ENCODE assay signal across 29 cellular contexts in genomic region chr1:99843760-99844159, GRCh38. TPM values are rescaled to one million over a fixed set of nuclear protein-coding genes. Genes with fewer than 3 reads are reported as not detected.
DNase-seq lines count a peak whose midpoint lies in the region; ATAC-seq, FAIRE-seq and TF ChIP-seq lines count a peak whose summit lies in the region.
"Had no signal": no experiment of that assay in that cellular context is flagged by ENCODE, and none has a peak within 500 bp of the region (broad histone marks: within the 10 kb centered on the region; RNA-seq: fewer than 3 reads in every experiment).

No MANE protein-coding gene starts in this region.

- POLR2A ChIA-PET in WTC11 (lab: Charles Lee): no interaction called here

- FAIRE-seq in GM19239 (lab: Jason Lieb, UNC): no peak
- FAIRE-seq: A549, G401.6 had no signal

- CTCF ChIA-PET in WTC11 (lab: Charles Lee): no interaction called here

- H3K4me1 Mint-ChIP-seq in WTC11: peaks cover 46% of the 10 kb centered on the region
- H3K4me1 Mint-ChIP-seq: stimulated activated effector memory CD8-positive, alpha-beta T cell treated with anti-CD3 and anti-CD28 coated beads, Interleukin-12 subunit alpha, Interleukin-12 subunit beta, amount 100 ng/mL, for 72 hours had no signal

- H3K27me3 Mint-ChIP-seq in WTC11 (ENCODE audit: low read depth): no peaks in the 10 kb centered on the region
- H3K27me3 Mint-ChIP-seq: activated naive CD8-positive, alpha-beta T cell had no signal

- DNase-seq in Ammon's horn (ENCODE audit: low spot score): peak; percentile 43
- no peak for DNase-seq in WTC11 (ENCODE audit: low spot score)
- DNase-seq in left cardiac atrium: no peak
- DNase-seq in sciatic nerve (ENCODE audit: low spot score): no peak
- no peak for DNase-seq in NCI-H1092 (lab: John Stamatoyannopoulos, UW)
- DNase-seq in GM19239 (ENCODE audit: insufficient read length, low spot score): no peak
- no peak for DNase-seq in GM19240 (ENCODE audit: insufficient read length, low spot score)
- DNase-seq: activated CD4-positive, alpha-beta T cell treated with anti-CD3 and anti-CD28 coated beads for 4 hours; activated CD8-positive, alpha-beta memory T cell treated with anti-CD3 and anti-CD28 coated beads for 24 hours; activated effector memory CD4-positive, alpha-beta T cell treated with Interleukin-2 at 50 U/mL for 16 hours; AML-193; CD8-positive, alpha-beta T cell; central memory CD4-positive, alpha-beta T cell; dermis blood vessel endothelial cell; DMS 273 treated with DMSO at 0.1 percent for 48 hours; left lung; NCI-H1436 treated with DMSO at 0.1 percent for 48 hours; NCI-H446 treated with DMSO at 0.1 percent for 48 hours; nephron progenitor cell; ovary; right lobe of liver; stimulated activated CD4-positive, alpha-beta T cell treated with anti-CD3 and anti-CD28 coated beads, Interleukin-4, amount 100 ng/mL, for 24 hours had no signal

- intact Hi-C loops in left cardiac atrium (cut with DNase I) (no loop called here), sciatic nerve (cut with DNase I) (no loop called here)

- H3K36me3 Mint-ChIP-seq in WTC11: peaks cover 11% of the 10 kb centered on the region
- H3K36me3 Mint-ChIP-seq: CD8-positive, alpha-beta T cell; stimulated activated effector memory CD8-positive, alpha-beta T cell treated with anti-CD3 and anti-CD28 coated beads, Interleukin-12 subunit alpha, Interleukin-12 subunit beta, amount 100 ng/mL, for 72 hours had no signal

- H3K27ac Mint-ChIP-seq in WTC11: peak overlapping the region; percentile 74
- H3K27ac Mint-ChIP-seq: activated naive CD8-positive, alpha-beta T cell; CD8-positive, alpha-beta T cell; nephron progenitor cell; stimulated activated effector memory CD8-positive, alpha-beta T cell treated with anti-CD3 and anti-CD28 coated beads, Interleukin-12 subunit alpha, Interleukin-12 subunit beta, amount 100 ng/mL, for 72 hours; T-helper 2 cell treated with Interferon-gamma antibody and Interleukin-4, amounts not matched to agents 5 μg/mL and 100 μg/mL, for 36 hours had no signal

- H3K4me3 Mint-ChIP-seq in WTC11: no peak overlapping the region
- H3K4me3 Mint-ChIP-seq: activated naive CD8-positive, alpha-beta T cell; CD8-positive, alpha-beta T cell; nephron progenitor cell; stimulated activated effector memory CD8-positive, alpha-beta T cell treated with anti-CD3 and anti-CD28 coated beads, Interleukin-12 subunit alpha, Interleukin-12 subunit beta, amount 100 ng/mL, for 72 hours; T-helper 2 cell treated with Interferon-gamma antibody and Interleukin-4, amounts not matched to agents 5 μg/mL and 100 μg/mL, for 36 hours had no signal

- ATAC-seq in WTC11 (no peak), left cardiac atrium (peak; percentile 42 to 88), sciatic nerve (peak; percentile 70), HG03135 (IDR thresholded peaks at IDR 0.05; ENCODE audit: unreplicated experiment) (no peak)
- ATAC-seq: A549; CD8-positive, alpha-beta T cell; HCT116; left lung; right lobe of liver; stimulated activated effector memory CD8-positive, alpha-beta T cell treated with anti-CD3 and anti-CD28 coated beads, Interleukin-12 subunit alpha, Interleukin-12 subunit beta, amount 100 ng/mL, for 72 hours had no signal

- H3K9me3 Mint-ChIP-seq in WTC11: peaks cover 22% of the 10 kb centered on the region

- no peak for TF ChIP-seq CTCF in WTC11 (IDR thresholded peaks at IDR 0.05)

TF ChIP-seq in WTC11, 78 proteins besides CTCF, POLR2A, EP300 and RAD21:
- no peak for TF ChIP-seq RORB (CRISPR knock-in tag; IDR thresholded peaks at IDR 0.05)
- TF ChIP-seq GTF2I (CRISPR knock-in tag; conservative IDR thresholded peaks at IDR 0.05): no peak
- no peak for TF ChIP-seq CDX4 (CRISPR knock-in tag; IDR thresholded peaks at IDR 0.05; ENCODE audit: borderline replicate concordance)
- no peak for TF ChIP-seq JUN (CRISPR knock-in tag; IDR thresholded peaks at IDR 0.05)
- no peak for TF ChIP-seq NR2C2 (CRISPR knock-in tag; IDR thresholded peaks at IDR 0.05)
- no peak for TF ChIP-seq NR1H2 (CRISPR knock-in tag; IDR thresholded peaks at IDR 0.05)
- TF ChIP-seq TCF7 (CRISPR knock-in tag; IDR thresholded peaks at IDR 0.05; ENCODE audit: low read depth): no peak
- no peak for TF ChIP-seq ZNF219 (CRISPR knock-in tag; IDR thresholded peaks at IDR 0.05; ENCODE audit: borderline replicate concordance)
- TF ChIP-seq ZNF317 (CRISPR knock-in tag; IDR thresholded peaks at IDR 0.05; ENCODE audit: borderline replicate concordance, low read depth): no peak
- TF ChIP-seq OVOL2 (CRISPR knock-in tag; IDR thresholded peaks at IDR 0.05; ENCODE audit: borderline replicate concordance): no peak
- TF ChIP-seq JAZF1 (CRISPR knock-in tag; IDR thresholded peaks at IDR 0.05): no peak
- no peak for TF ChIP-seq ERG (CRISPR knock-in tag; IDR thresholded peaks at IDR 0.05)
- no peak for TF ChIP-seq FOXP4 (CRISPR knock-in tag; IDR thresholded peaks at IDR 0.05)
- TF ChIP-seq MAX (CRISPR knock-in tag; IDR thresholded peaks at IDR 0.05): no peak

RNA-seq across cellular contexts. Expression of gene AGL, which starts 6.4 kb away (rescaled TPM):
- total RNA-seq in WTC11 (2021): 20.2 to 22.5 TPM (median 21.6 TPM) in 3 replicates
- 10 to 100 TPM; 37.6 to 39.0 TPM for total RNA-seq in left cardiac atrium
- total RNA-seq in sciatic nerve: 16.9 TPM

Comparison
In these comparisons a context has a peak if more than half of its experiments do, and no peak if none do; other contexts are left out.
1. ATAC-seq: peak in left cardiac atrium (2 of 2) and sciatic nerve (single experiment); none in WTC11 (single experiment) and HG03135 (single experiment).